17 cellular contexts compared by ENCODE assay signal in the genomic region with DNA sequence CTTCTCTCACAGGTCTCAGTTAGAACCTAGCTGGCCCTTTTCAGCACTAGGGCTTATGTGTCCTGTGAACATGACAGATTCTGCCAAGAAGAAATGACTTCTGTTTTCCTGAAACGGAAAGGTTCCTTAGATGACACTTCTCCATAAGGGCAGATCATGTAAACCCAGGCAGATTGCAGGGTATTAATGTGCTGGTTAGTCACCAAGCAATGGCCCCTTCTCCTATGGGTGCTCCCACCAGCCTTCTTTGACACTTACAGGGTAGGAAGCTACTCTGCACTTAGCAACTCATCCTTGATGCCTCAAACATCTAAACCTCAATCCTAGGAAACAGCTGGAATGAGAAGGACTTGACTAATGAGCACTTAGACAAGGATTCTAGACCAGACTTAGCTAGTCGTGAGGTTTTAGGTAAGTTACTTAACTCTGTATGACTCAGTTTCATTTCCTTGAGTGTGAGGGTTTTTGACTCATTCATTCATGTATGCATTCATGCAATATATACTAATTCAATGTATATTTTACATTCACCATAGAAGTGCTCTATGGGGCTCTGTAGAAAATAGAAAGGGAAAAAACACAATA.
DNase-seq lines count a peak whose midpoint lies in the region; ATAC-seq and TF ChIP-seq lines count a peak whose summit lies in the region.
"Had no signal": no experiment of that assay in that cellular context is flagged by ENCODE, and none has a peak within 500 bp of the region (broad histone marks: within the 10 kb centered on the region; RNA-seq: fewer than 3 reads in every experiment).

No MANE protein-coding gene starts in this region.

- intact Hi-C loops in MCF 10A (cut with micrococcal nuclease): no loop called here
- intact Hi-C loops in breast epithelium (cut with DNase I; ENCODE audit: low total_unique reads): no loop called here

- no peaks in the 10 kb centered on the region for H3K9me3 ChIP-seq in breast epithelium
- H3K9me3 ChIP-seq: BLaER1, MG63, Peyer's patch had no signal

- H3K4me1 Mint-ChIP-seq in MCF 10A (ENCODE audit: insufficient read depth, unreplicated experiment): no peaks in the 10 kb centered on the region

- no peaks in the 10 kb centered on the region for H3K4me1 ChIP-seq in breast epithelium
- H3K4me1 ChIP-seq: BLaER1, Peyer's patch had no signal

- no peak overlapping the region for H3K4me3 Mint-ChIP-seq in MCF 10A (ENCODE audit: unreplicated experiment)

- TF ChIP-seq POLR2A in breast epithelium (IDR thresholded peaks at IDR 0.05): no peak

- no peak overlapping the region for H3K27ac Mint-ChIP-seq in MCF 10A (ENCODE audit: low read depth, unreplicated experiment)

- H3K4me3 ChIP-seq in breast epithelium: no peak overlapping the region
- H3K4me3 ChIP-seq: BLaER1, MG63, Peyer's patch had no signal

- peaks cover 0 to 10% of the 10 kb centered on the region in 2 donors for H3K27me3 ChIP-seq in breast epithelium
- H3K27me3 ChIP-seq: BLaER1, Peyer's patch had no signal

- no peaks in the 10 kb centered on the region for H3K36me3 ChIP-seq in breast epithelium
- H3K36me3 ChIP-seq: BLaER1, MG63, Peyer's patch had no signal

- no peak for TF ChIP-seq CTCF in MCF 10A (IDR thresholded peaks at IDR 0.05; ENCODE audit: unreplicated experiment)
- TF ChIP-seq CTCF in breast epithelium (IDR thresholded peaks at IDR 0.05): no peak

- peak; percentile 68 for DNase-seq in MCF 10A (ENCODE audit: unreplicated experiment)
- DNase-seq in breast epithelium (ENCODE audit: low spot score in 2 of 2): no peak
- DNase-seq in RKO (ENCODE audit: low spot score): peak; percentile 32
- peak; percentile 31 for DNase-seq in epithelial cell of prostate (ENCODE audit: low read depth, low spot score)
- DNase-seq in NCI-H1694 (lab: John Stamatoyannopoulos, UW): no peak
- no peak for DNase-seq in HPDE6-E6E7 (ENCODE audit: extremely low spot score)
- DNase-seq: DND-41, GF-D8, MG63, NCI-H1417 treated with DMSO at 0.1 percent for 48 hours, NCI-H2081, NCI-H774, Peyer's patch, SHP77 treated with DMSO at 0.1 percent for 48 hours had no signal

- ATAC-seq in GM21786 (IDR thresholded peaks at IDR 0.05; ENCODE audit: unreplicated experiment): no peak
- ATAC-seq: SK-N-SH treated with all-trans-retinoic acid at 6 μM for 48 hours had no signal

- BruUV-seq in MCF 10A (replicated peaks; lab: Mats Ljungman, UMichigan): no TSS peak

- peaks cover 52% of the 10 kb centered on the region for H3K27me3 Mint-ChIP-seq in MCF 10A (ENCODE audit: insufficient read depth, unreplicated experiment)

- POLR2A ChIA-PET in MCF 10A (lab: Yijun Ruan, JAX): interaction anchor here (0.8 to 1.0 kb wide), 2 partner anchors 11 to 73 kb away, joined by 3 to 4 read pairs; no protein-coding TSS in a partner anchor

- no peak overlapping the region for H3K27ac ChIP-seq in breast epithelium
- no peak overlapping the region for H3K27ac ChIP-seq in epithelial cell of prostate
- H3K27ac ChIP-seq: BLaER1, Peyer's patch had no signal

- no peaks in the 10 kb centered on the region for H3K9me3 Mint-ChIP-seq in MCF 10A (ENCODE audit: unreplicated experiment)

- CTCF ChIA-PET in MCF 10A (lab: Yijun Ruan, JAX): interaction anchor here (0.6 to 1.0 kb wide), 3 partner anchors 21 to 737 kb away, joined by 3 read pairs; no protein-coding TSS in a partner anchor

- H3K36me3 Mint-ChIP-seq in MCF 10A (ENCODE audit: insufficient read depth, unreplicated experiment): no peaks in the 10 kb centered on the region

Comparison
In these comparisons a context has a peak if more than half of its experiments do, and no peak if none do; other contexts are left out.
1. DNase-seq: peak in MCF 10A (single experiment), RKO (single experiment) and epithelial cell of prostate (single experiment); none in breast epithelium (0 of 2), NCI-H1694 (single experiment) and HPDE6-E6E7 (single experiment).